1 cellular context compared by ENCODE assay signal in genomic region chr12:121181181-121181580, GRCh38.
TF ChIP-seq lines count a peak whose summit lies in the region.

No MANE protein-coding gene starts in this region.

TF ChIP-seq in HepG2, 621 proteins besides CTCF, POLR2A, EP300 and RAD21:
- TF ChIP-seq MAFF (IDR thresholded peaks at IDR 0.05; ENCODE audit: low read depth, low read length) (0 out of 2 replicates have a peak, but pooled peaks have one; percentile 24), GZF1 (CRISPR knock-in tag; IDR thresholded peaks at IDR 0.05) (no peak), SALL1 (CRISPR knock-in tag; IDR thresholded peaks at IDR 0.05) (no peak), SKIL (CRISPR knock-in tag; IDR thresholded peaks at IDR 0.05; ENCODE audit: borderline replicate concordance) (no peak), NFE2L2 (IDR thresholded peaks at IDR 0.05; ENCODE audit: low read length) (peak; percentile 82), CHCHD3 (CRISPR knock-in tag; IDR thresholded peaks at IDR 0.05) (no peak), HNF4G (IDR thresholded peaks at IDR 0.05; ENCODE audit: borderline replicate concordance, low read depth, low read length) (no peak), HNF4G (CRISPR knock-in tag; IDR thresholded peaks at IDR 0.05; ENCODE audit: borderline replicate concordance, low read depth) (no peak), ARID3A (IDR thresholded peaks at IDR 0.05; ENCODE audit: low read depth, low read length) (no peak), MTF2 (CRISPR knock-in tag; IDR thresholded peaks at IDR 0.05; ENCODE audit: borderline replicate concordance) (no peak), ZGPAT (CRISPR knock-in tag; IDR thresholded peaks at IDR 0.05) (no peak), MAFK (conservative IDR thresholded peaks at IDR 0.05 in 1 of 2, IDR thresholded peaks at IDR 0.05 in 1 of 2; ENCODE audit: low read length in 2 of 2) (peak; percentile 61 to 65), ZNF407 (CRISPR knock-in tag; IDR thresholded peaks at IDR 0.05; ENCODE audit: not compliant biosample characterization) (no peak), TGIF2 (CRISPR knock-in tag; IDR thresholded peaks at IDR 0.05) (no peak), ZNF557 (CRISPR knock-in tag; IDR thresholded peaks at IDR 0.05) (no peak), KLF12 (CRISPR knock-in tag; IDR thresholded peaks at IDR 0.05; ENCODE audit: borderline replicate concordance) (no peak), ZNF614 (CRISPR knock-in tag; IDR thresholded peaks at IDR 0.05; ENCODE audit: borderline replicate concordance) (no peak), HMG20B (CRISPR knock-in tag; conservative IDR thresholded peaks at IDR 0.05) (no peak), ZNF652 (CRISPR knock-in tag; IDR thresholded peaks at IDR 0.05; ENCODE audit: borderline replicate concordance, low read depth) (no peak)
- TF ChIP-seq, protein P1, sequence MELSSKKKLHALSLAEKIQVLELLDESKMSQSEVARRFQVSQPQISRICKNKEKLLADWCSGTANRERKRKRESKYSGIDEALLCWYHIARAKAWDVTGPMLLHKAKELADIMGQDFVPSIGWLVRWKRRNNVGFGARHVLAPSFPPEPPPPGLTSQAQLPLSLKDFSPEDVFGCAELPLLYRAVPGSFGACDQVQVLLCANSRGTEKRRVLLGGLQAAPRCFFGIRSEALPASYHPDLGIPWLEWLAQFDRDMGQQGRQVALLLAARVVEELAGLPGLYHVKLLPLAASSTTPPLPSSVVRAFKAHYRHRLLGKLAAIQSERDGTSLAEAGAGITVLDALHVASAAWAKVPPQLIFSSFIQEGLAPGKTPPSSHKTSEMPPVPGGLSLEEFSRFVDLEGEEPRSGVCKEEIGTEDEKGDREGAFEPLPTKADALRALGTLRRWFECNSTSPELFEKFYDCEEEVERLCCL (CRISPR knock-in tag; IDR thresholded peaks at IDR 0.05; ENCODE audit: borderline replicate concordance): no peak
- TF ChIP-seq, protein P2, sequence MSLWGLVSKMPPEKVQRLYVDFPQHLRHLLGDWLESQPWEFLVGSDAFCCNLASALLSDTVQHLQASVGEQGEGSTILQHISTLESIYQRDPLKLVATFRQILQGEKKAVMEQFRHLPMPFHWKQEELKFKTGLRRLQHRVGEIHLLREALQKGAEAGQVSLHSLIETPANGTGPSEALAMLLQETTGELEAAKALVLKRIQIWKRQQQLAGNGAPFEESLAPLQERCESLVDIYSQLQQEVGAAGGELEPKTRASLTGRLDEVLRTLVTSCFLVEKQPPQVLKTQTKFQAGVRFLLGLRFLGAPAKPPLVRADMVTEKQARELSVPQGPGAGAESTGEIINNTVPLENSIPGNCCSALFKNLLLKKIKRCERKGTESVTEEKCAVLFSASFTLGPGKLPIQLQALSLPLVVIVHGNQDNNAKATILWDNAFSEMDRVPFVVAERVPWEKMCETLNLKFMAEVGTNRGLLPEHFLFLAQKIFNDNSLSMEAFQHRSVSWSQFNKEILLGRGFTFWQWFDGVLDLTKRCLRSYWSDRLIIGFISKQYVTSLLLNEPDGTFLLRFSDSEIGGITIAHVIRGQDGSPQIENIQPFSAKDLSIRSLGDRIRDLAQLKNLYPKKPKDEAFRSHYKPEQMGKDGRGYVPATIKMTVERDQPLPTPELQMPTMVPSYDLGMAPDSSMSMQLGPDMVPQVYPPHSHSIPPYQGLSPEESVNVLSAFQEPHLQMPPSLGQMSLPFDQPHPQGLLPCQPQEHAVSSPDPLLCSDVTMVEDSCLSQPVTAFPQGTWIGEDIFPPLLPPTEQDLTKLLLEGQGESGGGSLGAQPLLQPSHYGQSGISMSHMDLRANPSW (CRISPR knock-in tag; IDR thresholded peaks at IDR 0.05; ENCODE audit: borderline replicate concordance): no peak
- TF ChIP-seq, protein P3, sequence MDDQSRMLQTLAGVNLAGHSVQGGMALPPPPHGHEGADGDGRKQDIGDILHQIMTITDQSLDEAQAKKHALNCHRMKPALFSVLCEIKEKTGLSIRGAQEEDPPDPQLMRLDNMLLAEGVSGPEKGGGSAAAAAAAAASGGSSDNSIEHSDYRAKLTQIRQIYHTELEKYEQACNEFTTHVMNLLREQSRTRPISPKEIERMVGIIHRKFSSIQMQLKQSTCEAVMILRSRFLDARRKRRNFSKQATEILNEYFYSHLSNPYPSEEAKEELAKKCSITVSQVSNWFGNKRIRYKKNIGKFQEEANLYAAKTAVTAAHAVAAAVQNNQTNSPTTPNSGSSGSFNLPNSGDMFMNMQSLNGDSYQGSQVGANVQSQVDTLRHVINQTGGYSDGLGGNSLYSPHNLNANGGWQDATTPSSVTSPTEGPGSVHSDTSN (CRISPR knock-in tag; IDR thresholded peaks at IDR 0.05; ENCODE audit: borderline replicate concordance): no peak
